ENCODE assay signal across 21 cellular contexts in genomic region chr11:74000770-74001169, GRCh38. TPM values are rescaled to one million over a fixed set of nuclear protein-coding genes. Genes with fewer than 3 reads are reported as not detected.
"Had no signal": no experiment of that assay in that cellular context is flagged by ENCODE, and none has a peak within 500 bp of the region (broad histone marks: within the 10 kb centered on the region; RNA-seq: fewer than 3 reads in every experiment).

No MANE protein-coding gene starts in this region.

- H3K9me3 Mint-ChIP-seq: activated B cell treated with CpG ODN at 0.5 μM for 24 hours; T-helper 1 cell treated with Interleukin-12 subunit alpha and Interleukin-12 subunit beta and Interleukin-4 antibody, amounts not matched to agents 30 μg/mL and 1 μg/mL, for 36 hours had no signal

- H3K4me1 ChIP-seq: pancreas, vagina had no signal

- H3K27ac ChIP-seq: brain microvascular endothelial cell, epithelial cell of prostate, heart left ventricle, lower lobe of right lung, pancreas, tibial nerve, vagina had no signal

- H3K27me3 ChIP-seq: brain microvascular endothelial cell, heart left ventricle, pancreas, tibial nerve, vagina had no signal

- ATAC-seq: heart left ventricle, left colon, lower lobe of right lung, pancreas had no signal

- H3K36me3 ChIP-seq: brain microvascular endothelial cell, pancreas had no signal

- DNase-seq: activated B cell treated with CpG ODN at 0.5 μM for 24 hours; activated CD4-positive, alpha-beta T cell treated with anti-CD3 and anti-CD28 coated beads for 48 hours; activated gamma-delta T cell treated with Interleukin-2 at 50 U/mL for 16 hours; brain microvascular endothelial cell; effector memory CD4-positive, alpha-beta T cell; foreskin melanocyte; heart left ventricle; lower lobe of right lung; pancreas; retina; stimulated activated CD4-positive, alpha-beta T cell treated with anti-CD3 and anti-CD28 coated beads, Interleukin-15, amount 100 ng/mL, for 24 hours; stimulated activated CD4-positive, alpha-beta T cell treated with anti-CD3 and anti-CD28 coated beads, Interleukin-4, amount 100 ng/mL, for 1 hour; stimulated activated naive CD4-positive, alpha-beta T cell had no signal

- H3K27ac Mint-ChIP-seq: activated B cell treated with CpG ODN at 0.5 μM for 24 hours; activated naive CD8-positive, alpha-beta T cell had no signal

- H3K27me3 Mint-ChIP-seq: activated B cell treated with CpG ODN at 0.5 μM for 24 hours; activated naive CD8-positive, alpha-beta T cell had no signal

- H3K9me3 ChIP-seq: heart left ventricle, lower lobe of right lung, pancreas, tibial nerve, vagina had no signal

- H3K4me3 Mint-ChIP-seq: activated B cell treated with CpG ODN at 0.5 μM for 24 hours; activated naive CD8-positive, alpha-beta T cell; T-helper 1 cell treated with Interleukin-12 subunit alpha and Interleukin-12 subunit beta and Interleukin-4 antibody, amounts not matched to agents 30 μg/mL and 1 μg/mL, for 36 hours had no signal

- H3K4me3 ChIP-seq: heart left ventricle, lower lobe of right lung, pancreas, tibial nerve, vagina had no signal

RNA-seq across cellular contexts. Expression of gene DNAJB13, which starts 49.9 kb away (rescaled TPM):
- total RNA-seq: activated B cell treated with CpG ODN at 0.5 μM for 24 hours, heart left ventricle, left colon, skeletal muscle tissue, subcutaneous adipose tissue, vagina had no signal
